ENCODE assay signal across 12 cellular contexts in genomic region chr7:126780993-126781392, GRCh38.
DNase-seq lines count a peak whose midpoint lies in the region; ATAC-seq and TF ChIP-seq lines count a peak whose summit lies in the region.
"Had no signal": no experiment of that assay in that cellular context is flagged by ENCODE, and none has a peak within 500 bp of the region (broad histone marks: within the 10 kb centered on the region; RNA-seq: fewer than 3 reads in every experiment).

No MANE protein-coding gene starts in this region.

- no peak overlapping the region for H3K4me3 ChIP-seq in dorsolateral prefrontal cortex
- H3K4me3 ChIP-seq in uterus = no peak overlapping the region
- H3K4me3 ChIP-seq: body of pancreas had no signal

- TF ChIP-seq CTCF in dorsolateral prefrontal cortex (IDR thresholded peaks at IDR 0.05 in 54 of 56, conservative IDR thresholded peaks at IDR 0.05 in 2 of 56; ENCODE audit: low read depth in 1 of 56, partially characterized antibody in 56 of 56) (no peak), uterus (IDR thresholded peaks at IDR 0.05) (no peak)

- H3K27ac ChIP-seq in dorsolateral prefrontal cortex (no peak overlapping the region), uterus (no peak overlapping the region)
- H3K27ac ChIP-seq: body of pancreas had no signal

- H3K9me3 ChIP-seq in uterus = no peaks in the 10 kb centered on the region
- H3K9me3 ChIP-seq: body of pancreas had no signal

- DNase-seq in DMS153 treated with DMSO at 0.1 percent for 48 hours (lab: John Stamatoyannopoulos, UW; ENCODE audit: unreplicated experiment) (peak; percentile 26), GF-D8 (lab: John Stamatoyannopoulos, UW) (no peak), dorsolateral prefrontal cortex (no peak), uterus (no peak)
- DNase-seq in stimulated activated naive CD8-positive, alpha-beta T cell treated with anti-CD3 and anti-CD28 coated beads, Interleukin-15, Interleukin-2, amounts not matched to agents 100 U/mL and 50 U/mL, for 24 hours = no peak
- DNase-seq: activated B cell treated with CpG ODN at 0.5 μM for 24 hours; body of pancreas; NCI-H446; stimulated activated CD4-positive, alpha-beta T cell treated with anti-CD3 and anti-CD28 coated beads, Interleukin-4, amount 100 ng/mL, for 4 hours had no signal

- H3K36me3 ChIP-seq in uterus = no peaks in the 10 kb centered on the region

- H3K27me3 ChIP-seq in dorsolateral prefrontal cortex = no peaks in the 10 kb centered on the region
- no peaks in the 10 kb centered on the region for H3K27me3 ChIP-seq in uterus
- H3K27me3 ChIP-seq: body of pancreas had no signal

- no peaks in the 10 kb centered on the region for H3K4me1 ChIP-seq in uterus
- H3K4me1 ChIP-seq: body of pancreas had no signal

- intact Hi-C loops in dorsolateral prefrontal cortex (cut with DNase I) = no loop called here
- intact Hi-C loops in uterus (cut with DNase I; ENCODE audit: low total_unique reads) = no loop called here

- ATAC-seq in GM18873 (IDR thresholded peaks at IDR 0.05; ENCODE audit: low FRiP score, unreplicated experiment) (peak; percentile 95), GM21737 (IDR thresholded peaks at IDR 0.05; ENCODE audit: unreplicated experiment) (peak; percentile 82), HG03175 (IDR thresholded peaks at IDR 0.05; ENCODE audit: unreplicated experiment) (peak; percentile 70)
- ATAC-seq in stimulated activated naive CD8-positive, alpha-beta T cell treated with anti-CD3 and anti-CD28 coated beads, Interleukin-15, Interleukin-2, amounts not matched to agents 100 U/mL and 50 U/mL, for 24 hours = no peak
- ATAC-seq: body of pancreas had no signal

- no peak for TF ChIP-seq POLR2A in uterus (IDR thresholded peaks at IDR 0.05)
